Comparison of ENCODE assay signal across 15 cellular contexts in the genomic region with DNA sequence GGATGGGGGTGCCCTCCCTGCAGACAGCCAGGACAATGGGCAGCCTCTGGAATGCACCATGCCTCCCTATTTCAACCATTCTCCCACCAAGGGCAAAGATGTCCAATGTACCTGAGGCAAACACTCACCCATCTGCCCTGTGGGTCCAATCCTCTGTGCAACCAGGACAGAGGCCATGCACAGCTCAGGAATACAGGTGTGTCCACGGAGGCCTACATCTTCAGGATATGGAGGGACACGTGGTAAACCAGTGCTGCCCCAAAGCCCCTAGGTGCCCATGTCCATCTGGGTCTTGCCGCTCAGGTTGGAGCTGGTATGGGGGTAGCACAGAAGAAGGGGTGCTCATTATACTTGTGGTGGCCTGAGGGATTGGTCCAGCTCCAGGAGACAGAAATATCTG. TPM values are rescaled to one million over a fixed set of nuclear protein-coding genes. Genes with fewer than 3 reads are reported as not detected.
DNase-seq lines count a peak whose midpoint lies in the region; ATAC-seq, FAIRE-seq and TF ChIP-seq lines count a peak whose summit lies in the region.
"Had no signal": no experiment of that assay in that cellular context is flagged by ENCODE, and none has a peak within 500 bp of the region (broad histone marks: within the 10 kb centered on the region; RNA-seq: fewer than 3 reads in every experiment).

No MANE protein-coding gene starts in this region.

- ATAC-seq in left ventricle myocardium superior (no peak), HG03460 (IDR thresholded peaks at IDR 0.05; ENCODE audit: unreplicated experiment) (no peak), pancreas (no peak)
- ATAC-seq in stimulated activated naive CD8-positive, alpha-beta T cell treated with anti-CD3 and anti-CD28 coated beads, Interleukin-15, amount 100 ng/mL, for 72 hours, result no peak

- CTCF ChIA-PET in activated CD4-positive, alpha-beta memory T cell treated with anti-CD3 and anti-CD28 coated beads for 36 hours (lab: Charles Lee), result interaction anchor here (1.5 to 4.0 kb wide), 3 partner anchors 10 to 109 kb away, joined by 3 to 20 read pairs (median 7); partner anchors contain the start of genes BYSL and MED20

- no peaks in the 10 kb centered on the region for H3K9me3 ChIP-seq in cardiac muscle cell (ENCODE audit: low read depth)
- H3K9me3 ChIP-seq in pancreas, result no peaks in the 10 kb centered on the region
- H3K9me3 ChIP-seq: HAP-1, prostate gland had no signal

- no peaks in the 10 kb centered on the region for H3K27me3 Mint-ChIP-seq in activated CD4-positive, alpha-beta memory T cell treated with anti-CD3 and anti-CD28 coated beads for 36 hours
- H3K27me3 Mint-ChIP-seq in immature natural killer cell (ENCODE audit: low read depth in 3 of 3), result peaks cover 0 to 2% (median 0%) of the 10 kb centered on the region in 3 donors
- H3K27me3 Mint-ChIP-seq in stimulated activated naive CD8-positive, alpha-beta T cell treated with anti-CD3 and anti-CD28 coated beads, Interleukin-15, amount 100 ng/mL, for 72 hours, result no peaks in the 10 kb centered on the region

- H3K27ac ChIP-seq in cardiac muscle cell (peak overlapping the region; percentile 73), pancreas (no peak overlapping the region)
- H3K27ac ChIP-seq: prostate gland had no signal

- POLR2A ChIA-PET in activated CD4-positive, alpha-beta memory T cell treated with anti-CD3 and anti-CD28 coated beads for 36 hours (lab: Charles Lee), result interaction anchor here (1.3 to 1.6 kb wide), 3 partner anchors 9 to 88 kb away, joined by 5 to 8 read pairs (median 6); no protein-coding TSS in a partner anchor

- H3K4me3 ChIP-seq in cardiac muscle cell (no peak overlapping the region), pancreas (no peak overlapping the region)
- H3K4me3 ChIP-seq: HAP-1, prostate gland had no signal

- 76 to 82% methylated on average over 3 of the region's 3 CpGs for WGBS in pancreas, 2 donors

- H3K4me1 Mint-ChIP-seq in activated CD4-positive, alpha-beta memory T cell treated with anti-CD3 and anti-CD28 coated beads for 36 hours (ENCODE audit: low read depth), result peaks cover 78% of the 10 kb centered on the region
- peaks cover 87 to 90% of the 10 kb centered on the region in 2 donors for H3K4me1 Mint-ChIP-seq in immature natural killer cell
- peaks cover 94% of the 10 kb centered on the region for H3K4me1 Mint-ChIP-seq in stimulated activated naive CD8-positive, alpha-beta T cell treated with anti-CD3 and anti-CD28 coated beads, Interleukin-15, amount 100 ng/mL, for 72 hours

- H3K4me1 ChIP-seq in cardiac muscle cell (ENCODE audit: low read depth), result peaks cover 11% of the 10 kb centered on the region
- no peaks in the 10 kb centered on the region for H3K4me1 ChIP-seq in pancreas
- H3K4me1 ChIP-seq: HAP-1, prostate gland had no signal

- H3K27me3 ChIP-seq in cardiac muscle cell (no peaks in the 10 kb centered on the region), pancreas (no peaks in the 10 kb centered on the region)

- H3K36me3 ChIP-seq in cardiac muscle cell (no peaks in the 10 kb centered on the region), pancreas (no peaks in the 10 kb centered on the region)
- H3K36me3 ChIP-seq: HAP-1, prostate gland had no signal

- intact Hi-C loops in left ventricle myocardium superior (cut with micrococcal nuclease), result no loop called here
- intact Hi-C loops in activated CD4-positive, alpha-beta memory T cell treated with anti-CD3 and anti-CD28 coated beads for 36 hours (cut with micrococcal nuclease), result loop anchor here (2.0 kb wide), 1 partner anchor 53 kb away; no protein-coding TSS in a partner anchor
- intact Hi-C loops in pancreas (cut with DNase I), result no loop called here

- DNase-seq in cardiac muscle cell (ENCODE audit: low read depth in 1 of 2, low spot score in 1 of 2) (no peak), left ventricle myocardium superior (no peak), immature natural killer cell (no peak), pancreas (no peak), frontal cortex (ENCODE audit: low spot score in 2 of 2) (no peak)
- no peak for DNase-seq in activated CD4-positive, alpha-beta memory T cell treated with anti-CD3 and anti-CD28 coated beads for 36 hours
- no peak for DNase-seq in stimulated activated naive CD8-positive, alpha-beta T cell treated with anti-CD3 and anti-CD28 coated beads, Interleukin-15, amount 100 ng/mL, for 72 hours
- DNase-seq: DMS79 treated with DMSO at 0.1 percent for 48 hours, KG1, NCI-H1417 treated with DMSO at 0.1 percent for 48 hours, NCI-H526 treated with DMSO at 0.1 percent for 48 hours had no signal

- FAIRE-seq in pancreas (lab: Jason Lieb, UNC), result no peak
- no peak for FAIRE-seq in frontal cortex (lab: Jason Lieb, UNC)
- FAIRE-seq: RCC 7860 had no signal

- no peak overlapping the region for H3K4me3 Mint-ChIP-seq in activated CD4-positive, alpha-beta memory T cell treated with anti-CD3 and anti-CD28 coated beads for 36 hours
- peak overlapping the region; percentile 28 to 78 (median 74) for H3K4me3 Mint-ChIP-seq in immature natural killer cell
- peak overlapping the region; percentile 40 to 63 for H3K4me3 Mint-ChIP-seq in stimulated activated naive CD8-positive, alpha-beta T cell treated with anti-CD3 and anti-CD28 coated beads, Interleukin-15, amount 100 ng/mL, for 72 hours

- H3K9me3 Mint-ChIP-seq in activated CD4-positive, alpha-beta memory T cell treated with anti-CD3 and anti-CD28 coated beads for 36 hours, result no peaks in the 10 kb centered on the region
- no peaks in the 10 kb centered on the region for H3K9me3 Mint-ChIP-seq in immature natural killer cell
- no peaks in the 10 kb centered on the region for H3K9me3 Mint-ChIP-seq in stimulated activated naive CD8-positive, alpha-beta T cell treated with anti-CD3 and anti-CD28 coated beads, Interleukin-15, amount 100 ng/mL, for 72 hours

- no peak for TF ChIP-seq CTCF in cardiac muscle cell (IDR thresholded peaks at IDR 0.05; ENCODE audit: low read depth, low read length)
- TF ChIP-seq CTCF in pancreas (IDR thresholded peaks at IDR 0.05), result no peak

- H3K27ac Mint-ChIP-seq in activated CD4-positive, alpha-beta memory T cell treated with anti-CD3 and anti-CD28 coated beads for 36 hours, result peak overlapping the region; percentile 97
- H3K27ac Mint-ChIP-seq in immature natural killer cell, result peak overlapping the region; percentile 60 to 96 (median 83)
- peak overlapping the region; percentile 97 to 98 for H3K27ac Mint-ChIP-seq in stimulated activated naive CD8-positive, alpha-beta T cell treated with anti-CD3 and anti-CD28 coated beads, Interleukin-15, amount 100 ng/mL, for 72 hours

- peaks cover 31% of the 10 kb centered on the region for H3K36me3 Mint-ChIP-seq in activated CD4-positive, alpha-beta memory T cell treated with anti-CD3 and anti-CD28 coated beads for 36 hours
- H3K36me3 Mint-ChIP-seq in immature natural killer cell, result peaks cover 4 to 9% (median 8%) of the 10 kb centered on the region in 3 donors

RNA-seq across cellular contexts. Expression of gene TAF8, which starts 20.4 kb away (rescaled TPM):
- 26.7 and 31.6 TPM in 2 replicates for total RNA-seq in cardiac muscle cell
- 18.3 and 25.8 TPM in 2 replicates for polyA plus RNA-seq in cardiac muscle cell
- 32.2 TPM for total RNA-seq in left ventricle myocardium superior
- total RNA-seq in activated CD4-positive, alpha-beta memory T cell treated with anti-CD3 and anti-CD28 coated beads for 36 hours, result 10 to 100 TPM; 57.7 to 58.7 TPM
- polyA plus RNA-seq in immature natural killer cell, result 10 to 100 TPM in 2 of 3 donors, 1 to 10 TPM in 1; 8.5 to 23.0 (median 14.6) TPM
- 10 to 100 TPM in 3 of 6 donors, 1 to 10 TPM in 3; 7.5 to 16.8 (median 9.8) TPM for total RNA-seq in pancreas
- polyA plus RNA-seq in pancreas, result 1 to 10 TPM; 4.8 to 7.8 TPM
- total RNA-seq in frontal cortex, result 4.5 TPM
